28 cellular contexts compared by ENCODE assay signal in the genomic region with DNA sequence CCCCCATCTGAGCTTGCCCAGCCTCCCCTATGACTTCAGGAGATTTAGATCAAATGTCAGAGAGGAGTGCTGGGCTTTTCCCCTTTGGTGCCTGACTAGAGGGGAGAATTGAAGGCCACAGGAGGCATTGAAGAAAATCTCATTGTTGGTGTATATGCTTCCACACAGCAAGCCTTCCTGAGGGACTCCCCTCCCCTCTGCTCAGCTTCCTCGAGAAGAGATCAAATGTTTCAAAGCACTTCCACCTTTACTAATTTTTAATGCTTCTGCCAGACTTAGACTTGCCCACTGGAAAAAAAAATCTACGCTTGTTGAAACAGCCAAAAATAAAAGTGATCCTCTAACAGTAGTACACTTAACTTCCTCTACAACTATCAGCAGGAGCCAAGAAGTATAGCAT.
"Had no signal": no experiment of that assay in that cellular context is flagged by ENCODE, and none has a peak within 500 bp of the region (broad histone marks: within the 10 kb centered on the region; RNA-seq: fewer than 3 reads in every experiment).

No MANE protein-coding gene starts in this region.

- H3K27ac Mint-ChIP-seq: activated CD4-positive, alpha-beta memory T cell treated with anti-CD3 and anti-CD28 coated beads for 36 hours; activated CD4-positive, alpha-beta T cell treated with anti-CD3 and anti-CD28 coated beads, Interleukin-2, amount 10 ng/mL, durations not matched to agents 24 days and 14 days; activated T-helper 17 cell treated with anti-CD3 and anti-CD28 coated beads, Interleukin-2, amount 50 U/mL, for 72 hours; effector memory CD8-positive, alpha-beta T cell; mesothelial cell of epicardium had no signal

- H3K36me3 Mint-ChIP-seq: activated CD4-positive, alpha-beta memory T cell treated with anti-CD3 and anti-CD28 coated beads for 36 hours; mesothelial cell of epicardium; naive B cell had no signal

- H3K27me3 ChIP-seq: brain microvascular endothelial cell, gastroesophageal sphincter, pancreas, right lobe of liver, suprapubic skin, tibial nerve had no signal

- H3K4me3 ChIP-seq: coronary artery, gastroesophageal sphincter, pancreas, right lobe of liver, skin epidermis, suprapubic skin, tibial nerve had no signal

- H3K9me3 ChIP-seq: gastroesophageal sphincter, pancreas, right lobe of liver, suprapubic skin, tibial nerve had no signal

- H3K4me1 ChIP-seq: suprapubic skin had no signal

- H3K4me1 Mint-ChIP-seq: activated CD4-positive, alpha-beta T cell treated with anti-CD3 and anti-CD28 coated beads, Interleukin-2, amount 10 ng/mL, durations not matched to agents 24 days and 14 days; activated T-helper 17 cell treated with anti-CD3 and anti-CD28 coated beads, Interleukin-2, amount 50 U/mL, for 72 hours had no signal

- H3K4me3 Mint-ChIP-seq: activated CD4-positive, alpha-beta memory T cell treated with anti-CD3 and anti-CD28 coated beads for 36 hours; activated CD4-positive, alpha-beta T cell treated with anti-CD3 and anti-CD28 coated beads, Interleukin-2, amount 10 ng/mL, durations not matched to agents 24 days and 14 days; activated T-helper 17 cell treated with anti-CD3 and anti-CD28 coated beads, Interleukin-2, amount 50 U/mL, for 72 hours; effector memory CD8-positive, alpha-beta T cell; mesothelial cell of epicardium had no signal

- H3K27me3 Mint-ChIP-seq: activated CD4-positive, alpha-beta memory T cell treated with anti-CD3 and anti-CD28 coated beads for 36 hours; activated CD4-positive, alpha-beta T cell treated with anti-CD3 and anti-CD28 coated beads, Interleukin-2, amount 10 ng/mL, durations not matched to agents 24 days and 14 days; activated T-helper 17 cell treated with anti-CD3 and anti-CD28 coated beads, Interleukin-2, amount 50 U/mL, for 72 hours; effector memory CD8-positive, alpha-beta T cell had no signal

- H3K27ac ChIP-seq: brain microvascular endothelial cell, coronary artery, gastroesophageal sphincter, pancreas, right lobe of liver, skin epidermis, suprapubic skin, WERI-Rb-1 had no signal

- H3K9me3 Mint-ChIP-seq: activated CD4-positive, alpha-beta T cell treated with anti-CD3 and anti-CD28 coated beads, Interleukin-2, amount 10 ng/mL, durations not matched to agents 24 days and 14 days had no signal

- DNase-seq: activated CD4-positive, alpha-beta memory T cell treated with anti-CD3 and anti-CD28 coated beads for 36 hours; activated CD4-positive, alpha-beta T cell treated with anti-CD3 and anti-CD28 coated beads, Interleukin-2, amount 10 ng/mL, durations not matched to agents 24 days and 14 days; activated CD4-positive, CD25-positive, alpha-beta regulatory T cell treated with anti-CD3 and anti-CD28 coated beads, Interleukin-2, amount 50 U/mL, for 72 hours; activated CD8-positive, alpha-beta memory T cell treated with anti-CD3 and anti-CD28 coated beads, Interleukin-2, amount 50 U/mL, for 4 hours; activated gamma-delta T cell treated with Interleukin-2 at 50 U/mL for 16 hours; activated naive CD4-positive, alpha-beta T cell treated with anti-CD3 and anti-CD28 coated beads, Interleukin-2, amount 50 U/mL, for 16 hours; activated T-cell treated with anti-CD3 and anti-CD28 coated beads, Interleukin-2, amount 50 U/mL, for 1 hour; amniotic stem cell; brain microvascular endothelial cell; effector memory CD8-positive, alpha-beta T cell; hippocampal formation; kidney; left colon; mammary epithelial cell; naive B cell; pancreas; right lobe of liver; stimulated activated CD4-positive, alpha-beta T cell treated with anti-CD3 and anti-CD28 coated beads, Interleukin-12 subunit alpha, Interleukin-12 subunit beta, amount 100 ng/mL, for 4 hours; stimulated activated CD4-positive, alpha-beta T cell treated with anti-CD3 and anti-CD28 coated beads, Interleukin-4, amount 100 ng/mL, for 24 hours; stimulated activated naive CD4-positive, alpha-beta T cell; WERI-Rb-1 had no signal

- ATAC-seq: activated T-helper 17 cell treated with anti-CD3 and anti-CD28 coated beads, Interleukin-2, amount 50 U/mL, for 72 hours; effector memory CD8-positive, alpha-beta T cell; gastroesophageal sphincter; left colon had no signal

- H3K36me3 ChIP-seq: brain microvascular endothelial cell, gastroesophageal sphincter, pancreas, right lobe of liver, suprapubic skin, tibial nerve, WERI-Rb-1 had no signal
